ENCODE assay signal across 8 cellular contexts in the genomic region with DNA sequence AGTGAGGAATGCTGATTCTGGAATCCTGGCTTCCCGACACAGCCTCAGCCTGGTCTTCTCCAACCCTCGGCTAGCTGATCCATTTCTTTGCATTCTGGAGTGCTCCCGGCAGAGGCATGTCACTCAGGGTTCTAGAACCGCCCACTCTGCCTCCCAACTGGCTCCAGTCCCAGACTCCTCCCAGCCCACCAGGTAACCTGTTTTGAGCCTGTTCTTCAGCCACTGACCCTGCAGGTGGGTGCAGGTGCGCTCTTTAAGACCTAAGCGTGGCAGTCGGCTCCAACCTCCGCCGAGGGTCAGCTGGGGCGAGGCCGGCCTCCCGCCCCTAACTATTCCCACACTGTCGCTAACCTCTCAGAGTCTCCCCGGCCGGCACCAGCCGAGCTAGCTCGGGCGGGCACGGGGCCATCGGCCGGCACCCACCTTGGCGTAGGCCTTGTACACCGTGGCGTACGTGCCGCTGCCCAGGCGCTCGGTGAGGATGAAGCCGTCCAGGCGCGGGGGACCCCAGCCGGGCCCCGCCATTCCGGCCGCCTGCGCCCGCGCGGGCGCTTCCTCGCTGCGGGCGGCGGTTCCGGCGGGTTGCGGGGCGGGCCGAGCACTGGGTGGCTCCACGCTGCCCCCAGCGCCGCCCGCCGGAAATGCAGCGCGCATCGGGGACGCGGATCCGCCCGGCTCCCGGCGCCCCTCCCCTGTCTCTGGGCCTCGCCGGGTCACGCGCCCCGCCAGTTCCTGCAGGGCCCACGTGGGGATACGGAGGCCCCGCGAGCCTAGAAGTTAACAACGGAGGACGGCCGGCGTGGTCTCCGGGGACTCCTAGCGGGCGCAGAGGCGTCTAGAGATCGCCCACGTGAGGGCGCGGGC. TPM values are rescaled to one million over a fixed set of nuclear protein-coding genes. Genes with fewer than 3 reads are reported as not detected.
A peak's percentile ranks its signal among the peaks of the same experiment; 100 is the strongest.
DNase-seq lines count a peak whose midpoint lies in the region; ATAC-seq, FAIRE-seq and TF ChIP-seq lines count a peak whose summit lies in the region.

A gene with protein sequence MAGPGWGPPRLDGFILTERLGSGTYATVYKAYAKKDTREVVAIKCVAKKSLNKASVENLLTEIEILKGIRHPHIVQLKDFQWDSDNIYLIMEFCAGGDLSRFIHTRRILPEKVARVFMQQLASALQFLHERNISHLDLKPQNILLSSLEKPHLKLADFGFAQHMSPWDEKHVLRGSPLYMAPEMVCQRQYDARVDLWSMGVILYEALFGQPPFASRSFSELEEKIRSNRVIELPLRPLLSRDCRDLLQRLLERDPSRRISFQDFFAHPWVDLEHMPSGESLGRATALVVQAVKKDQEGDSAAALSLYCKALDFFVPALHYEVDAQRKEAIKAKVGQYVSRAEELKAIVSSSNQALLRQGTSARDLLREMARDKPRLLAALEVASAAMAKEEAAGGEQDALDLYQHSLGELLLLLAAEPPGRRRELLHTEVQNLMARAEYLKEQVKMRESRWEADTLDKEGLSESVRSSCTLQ (minus strand): TSS at position 576 of the 864 bp plus-strand sequence. CDS start 51 bp downstream, at position 525.

- H3K9me3 ChIP-seq in aorta (ENCODE audit: control insufficient read depth, low read length): no peaks in the 10 kb centered on the region

- FAIRE-seq in GM18507 (lab: Jason Lieb, UNC): peak; percentile 81

- intact Hi-C loops in aorta (cut with DNase I): loop anchor here (5.0 to 10.0 kb wide), 3 partner anchors 52 to 94 kb away; a partner anchor contains a TSS

- WGBS in aorta, 2 donors: 0% methylated on average over 69 to 84 of the region's 84 CpGs

- peak within 1 kb of the TSS; percentile 87 for H3K4me3 ChIP-seq in astrocyte of the cerebellum (ENCODE audit: low read depth, low read length)
- H3K4me3 ChIP-seq in aorta (ENCODE audit: low read length in 2 of 2): peak within 1 kb of the TSS; percentile 37 to 44

- TF ChIP-seq CTCF in astrocyte of the cerebellum (IDR thresholded peaks at IDR 0.05; ENCODE audit: low read depth, low read length, missing control alignments): peak; percentile 40

- DNase-seq in GM18507 (ENCODE audit: extremely low spot score, insufficient read length, low read depth) (peak; percentile 95), NCI-H2029 treated with DMSO at 0.1 percent for 48 hours (lab: John Stamatoyannopoulos, UW) (peak; percentile 66), T-helper 9 cell (peak; percentile 93), astrocyte of the cerebellum (ENCODE audit: low read depth) (peak; percentile 36), hepatic stellate cell (ENCODE audit: low spot score) (peak; percentile 97), renal cortical epithelial cell (ENCODE audit: low read depth) (peak; percentile 72), aorta (peak; percentile 94 to 97)

- ATAC-seq in HG03025 (IDR thresholded peaks at IDR 0.05; ENCODE audit: low FRiP score, unreplicated experiment) (peak; percentile 71), aorta (ENCODE audit: low FRiP score) (peak; percentile 96)

- H3K36me3 ChIP-seq in aorta (ENCODE audit: control insufficient read depth in 1 of 2, insufficient read depth in 2 of 2, low read length in 1 of 2): peaks cover 0 to 4% of the 10 kb centered on the region in 2 donors

- peak within 1 kb of the TSS in 1 of 2 donors; percentile 61 for H3K27ac ChIP-seq in aorta (ENCODE audit: low read depth in 1 of 2, low read length in 2 of 2)

- no peaks in the 10 kb centered on the region for H3K27me3 ChIP-seq in aorta (ENCODE audit: control insufficient read depth in 1 of 2, insufficient read depth in 2 of 2, low read length in 1 of 2)

- no peaks in the 10 kb centered on the region for H3K4me1 ChIP-seq in aorta (ENCODE audit: control insufficient read depth in 1 of 2, insufficient read depth in 2 of 2, low read length in 2 of 2)

- in situ Hi-C loops in astrocyte of the cerebellum (cut with HindIII; ENCODE audit: low sequenced_read_pairs): no loop called here

RNA-seq across cellular contexts. Expression of the gene that starts here (rescaled TPM):
- total RNA-seq in renal cortical epithelial cell (13.4 and 20.4 TPM in 2 replicates), aorta (10 to 100 TPM; 19.3 to 31.6 TPM)
- 10 to 100 TPM; 17.7 to 43.6 TPM for polyA plus RNA-seq in aorta

Comparison
In these comparisons a context has a peak if more than half of its experiments do, and no peak if none do; other contexts are left out.
1. DNase-seq: peak in every context shown above with its lines; median percentile 97 in hepatic stellate cell; 96 in aorta; 95 in GM18507; 93 in T-helper 9 cell; 72 in renal cortical epithelial cell; 66 in NCI-H2029 treated with DMSO at 0.1 percent for 48 hours; 36 in astrocyte of the cerebellum.